Comparison of ENCODE assay signal across 1 cellular context in genomic region chr7:139118803-139119485, GRCh38.
TF ChIP-seq lines count a peak whose summit lies in the region.

No MANE protein-coding gene starts in this region.

TF ChIP-seq in K562, 482 proteins besides CTCF, POLR2A, EP300 and RAD21 (continued from another document):
- TF ChIP-seq ZKSCAN3 (CRISPR knock-in tag; IDR thresholded peaks at IDR 0.05): 0 out of 2 replicates have a peak, but pooled peaks have one; percentile 24
- TF ChIP-seq TFE3 (CRISPR knock-in tag; IDR thresholded peaks at IDR 0.05): peak; percentile 97
- peak; percentile 77 for TF ChIP-seq ZNF592 (IDR thresholded peaks at IDR 0.05)
- peak; percentile 48; the same call in 1 of the 2 replicates for TF ChIP-seq ZNF143 (CRISPR knock-in tag; IDR thresholded peaks at IDR 0.05)
- peak; percentile 67 for TF ChIP-seq CBFA2T2 (conservative IDR thresholded peaks at IDR 0.05)
- TF ChIP-seq, protein P1, sequence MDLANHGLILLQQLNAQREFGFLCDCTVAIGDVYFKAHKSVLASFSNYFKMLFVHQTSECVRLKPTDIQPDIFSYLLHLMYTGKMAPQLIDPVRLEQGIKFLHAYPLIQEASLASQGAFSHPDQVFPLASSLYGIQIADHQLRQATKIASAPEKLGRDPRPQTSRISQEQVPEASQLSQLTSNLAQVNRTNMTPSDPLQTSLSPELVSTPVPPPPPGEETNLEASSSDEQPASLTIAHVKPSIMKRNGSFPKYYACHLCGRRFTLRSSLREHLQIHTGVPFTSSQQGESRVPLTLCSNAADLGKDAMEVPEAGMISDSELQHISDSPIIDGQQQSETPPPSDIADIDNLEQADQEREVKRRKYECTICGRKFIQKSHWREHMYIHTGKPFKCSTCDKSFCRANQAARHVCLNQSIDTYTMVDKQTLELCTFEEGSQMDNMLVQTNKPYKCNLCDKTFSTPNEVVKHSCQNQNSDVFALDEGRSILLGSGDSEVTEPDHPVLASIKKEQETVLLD (IDR thresholded peaks at IDR 0.05): peak; percentile 24
- peak; percentile 82 for TF ChIP-seq LEF1 (IDR thresholded peaks at IDR 0.05)
- 0 out of 2 replicates have a peak, but pooled peaks have one; percentile 30 for TF ChIP-seq CEBPG (CRISPR knock-in tag; IDR thresholded peaks at IDR 0.05)
- no peak; a peak in 2 of 4 replicates for TF ChIP-seq CEBPG (tag; conservative IDR thresholded peaks at IDR 0.05 in 1 of 2, IDR thresholded peaks at IDR 0.05 in 1 of 2)
- TF ChIP-seq ETV1 (tag; conservative IDR thresholded peaks at IDR 0.05; ENCODE audit: low read depth): peak; percentile 80
- TF ChIP-seq JUN (IDR thresholded peaks at IDR 0.05; ENCODE audit: borderline replicate concordance, low read depth, low read length): peak; percentile 91
- peak; percentile 97 for TF ChIP-seq JUN (CRISPR knock-in tag; IDR thresholded peaks at IDR 0.05; ENCODE audit: borderline replicate concordance)
- TF ChIP-seq, protein P2, sequence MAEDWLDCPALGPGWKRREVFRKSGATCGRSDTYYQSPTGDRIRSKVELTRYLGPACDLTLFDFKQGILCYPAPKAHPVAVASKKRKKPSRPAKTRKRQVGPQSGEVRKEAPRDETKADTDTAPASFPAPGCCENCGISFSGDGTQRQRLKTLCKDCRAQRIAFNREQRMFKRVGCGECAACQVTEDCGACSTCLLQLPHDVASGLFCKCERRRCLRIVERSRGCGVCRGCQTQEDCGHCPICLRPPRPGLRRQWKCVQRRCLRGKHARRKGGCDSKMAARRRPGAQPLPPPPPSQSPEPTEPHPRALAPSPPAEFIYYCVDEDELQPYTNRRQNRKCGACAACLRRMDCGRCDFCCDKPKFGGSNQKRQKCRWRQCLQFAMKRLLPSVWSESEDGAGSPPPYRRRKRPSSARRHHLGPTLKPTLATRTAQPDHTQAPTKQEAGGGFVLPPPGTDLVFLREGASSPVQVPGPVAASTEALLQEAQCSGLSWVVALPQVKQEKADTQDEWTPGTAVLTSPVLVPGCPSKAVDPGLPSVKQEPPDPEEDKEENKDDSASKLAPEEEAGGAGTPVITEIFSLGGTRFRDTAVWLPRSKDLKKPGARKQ (CRISPR knock-in tag; IDR thresholded peaks at IDR 0.05): no peak
- no peak for TF ChIP-seq GATAD2B (IDR thresholded peaks at IDR 0.05; ENCODE audit: borderline replicate concordance)
- peak; percentile 18; the same call in 1 of the 2 replicates for TF ChIP-seq ZFX (CRISPR knock-in tag; IDR thresholded peaks at IDR 0.05)
